17 cellular contexts compared by ENCODE assay signal in genomic region chr9:68832853-68833518, GRCh38.
"Had no signal": no experiment of that assay in that cellular context is flagged by ENCODE, and none has a peak within 500 bp of the region (broad histone marks: within the 10 kb centered on the region; RNA-seq: fewer than 3 reads in every experiment).

No MANE protein-coding gene starts in this region.

- H3K27ac ChIP-seq: colonic mucosa, psoas muscle, right lobe of liver, testis had no signal

- H3K36me3 Mint-ChIP-seq: natural killer cell treated with Interleukin-12 subunit alpha and Interleukin-12 subunit beta and Interleukin-15 and Interleukin-18, amount 100 ng/mL, for 72 hours had no signal

- DNase-seq: activated CD4-positive, alpha-beta T cell treated with anti-CD3 and anti-CD28 coated beads for 1 hour; activated CD4-positive, alpha-beta T cell treated with anti-CD3 and anti-CD28 coated beads, Interleukin-2, amount 50 U/mL, for 4 hours; activated naive CD4-positive, alpha-beta T cell treated with anti-CD3 and anti-CD28 coated beads for 36 hours; central memory CD4-positive, alpha-beta T cell; colonic mucosa; effector CD8-positive, alpha-beta T cell; foreskin fibroblast; hippocampal formation; kidney; occipital lobe; psoas muscle; right lobe of liver; stimulated activated naive CD8-positive, alpha-beta T cell treated with anti-CD3 and anti-CD28 coated beads, Interleukin-15, amount 100 ng/mL, for 72 hours; testis had no signal

- H3K9me3 Mint-ChIP-seq: activated naive CD4-positive, alpha-beta T cell treated with anti-CD3 and anti-CD28 coated beads for 36 hours; activated T-helper 17 cell treated with anti-CD3 and anti-CD28 coated beads, Interleukin-2, amount 50 U/mL, for 72 hours; natural killer cell treated with Interleukin-12 subunit alpha and Interleukin-12 subunit beta and Interleukin-15 and Interleukin-18, amount 100 ng/mL, for 72 hours; stimulated activated naive CD8-positive, alpha-beta T cell treated with anti-CD3 and anti-CD28 coated beads, Interleukin-15, amount 100 ng/mL, for 72 hours had no signal

- H3K4me3 Mint-ChIP-seq: activated naive CD4-positive, alpha-beta T cell treated with anti-CD3 and anti-CD28 coated beads for 36 hours; activated T-helper 17 cell treated with anti-CD3 and anti-CD28 coated beads, Interleukin-2, amount 50 U/mL, for 72 hours; natural killer cell treated with Interleukin-12 subunit alpha and Interleukin-12 subunit beta and Interleukin-15 and Interleukin-18, amount 100 ng/mL, for 72 hours; stimulated activated naive CD8-positive, alpha-beta T cell treated with anti-CD3 and anti-CD28 coated beads, Interleukin-15, amount 100 ng/mL, for 72 hours had no signal

- ATAC-seq: activated T-helper 17 cell treated with anti-CD3 and anti-CD28 coated beads, Interleukin-2, amount 50 U/mL, for 72 hours; natural killer cell treated with Interleukin-12 subunit alpha and Interleukin-12 subunit beta and Interleukin-15 and Interleukin-18, amount 100 ng/mL, for 72 hours; psoas muscle; right lobe of liver; stimulated activated naive CD8-positive, alpha-beta T cell treated with anti-CD3 and anti-CD28 coated beads, Interleukin-15, amount 100 ng/mL, for 72 hours had no signal

- H3K27ac Mint-ChIP-seq: activated naive CD4-positive, alpha-beta T cell treated with anti-CD3 and anti-CD28 coated beads for 36 hours; activated T-helper 17 cell treated with anti-CD3 and anti-CD28 coated beads, Interleukin-2, amount 50 U/mL, for 72 hours; natural killer cell treated with Interleukin-12 subunit alpha and Interleukin-12 subunit beta and Interleukin-15 and Interleukin-18, amount 100 ng/mL, for 72 hours had no signal

- H3K4me1 Mint-ChIP-seq: activated T-helper 17 cell treated with anti-CD3 and anti-CD28 coated beads, Interleukin-2, amount 50 U/mL, for 72 hours; stimulated activated naive CD8-positive, alpha-beta T cell treated with anti-CD3 and anti-CD28 coated beads, Interleukin-15, amount 100 ng/mL, for 72 hours had no signal

- H3K4me3 ChIP-seq: colonic mucosa, psoas muscle, right lobe of liver, smooth muscle cell, testis had no signal
